In the genomic region with DNA sequence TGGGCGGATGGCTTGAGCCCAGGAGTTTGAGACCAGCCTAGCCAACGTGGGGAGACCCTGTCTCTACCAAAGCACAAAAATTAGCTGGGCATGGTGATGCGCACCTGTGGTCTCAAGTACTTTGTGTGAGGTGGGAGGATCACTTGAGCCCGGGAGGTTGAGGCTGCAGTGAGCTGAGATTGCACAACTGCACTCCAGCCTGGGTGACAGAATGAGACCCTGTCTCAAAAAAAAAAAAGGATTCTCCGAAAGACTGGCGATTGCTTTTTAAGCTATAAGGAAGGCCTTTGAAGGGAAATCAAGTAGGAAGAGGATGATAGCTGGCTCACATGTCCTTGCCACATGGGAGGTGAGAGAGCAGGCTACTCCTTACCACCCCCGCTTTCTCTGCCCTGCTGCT, we compare ENCODE assay signal across 34 cellular contexts. TPM values are rescaled to one million over a fixed set of nuclear protein-coding genes. Genes with fewer than 3 reads are reported as not detected.
"Had no signal": no experiment of that assay in that cellular context is flagged by ENCODE, and none has a peak within 500 bp of the region (broad histone marks: within the 10 kb centered on the region; RNA-seq: fewer than 3 reads in every experiment).

No MANE protein-coding gene starts in this region.

- H3K4me3 Mint-ChIP-seq: activated B cell treated with CpG ODN at 0.5 μM for 24 hours; activated CD4-positive, alpha-beta memory T cell treated with anti-CD3 and anti-CD28 coated beads for 36 hours; activated CD8-positive, alpha-beta memory T cell treated with anti-CD3 and anti-CD28 coated beads, Interleukin-2, amount 10 ng/mL, durations not matched to agents 7 days and 5 days; activated naive CD4-positive, alpha-beta T cell treated with anti-CD3 and anti-CD28 coated beads, Interleukin-2, amount 50 U/mL, for 24 hours; activated naive CD8-positive, alpha-beta T cell treated with anti-CD3 and anti-CD28 coated beads, Interleukin-2, amount 10 ng/mL, durations not matched to agents 7 days and 5 days; activated T-cell treated with anti-CD3 and anti-CD28 coated beads, Interleukin-2, amount 50 U/mL, for 72 hours; activated T-helper 17 cell treated with anti-CD3 and anti-CD28 coated beads, Interleukin-2, amount 50 U/mL, for 72 hours; central memory CD8-positive, alpha-beta T cell; T-helper 1 cell treated with Interleukin-12 subunit alpha and Interleukin-12 subunit beta and Interleukin-4 antibody, amounts not matched to agents 30 μg/mL and 1 μg/mL, for 36 hours; T-helper 2 cell treated with Interferon-gamma antibody and Interleukin-4, amounts not matched to agents 5 μg/mL and 100 μg/mL, for 36 hours had no signal

- H3K9me3 ChIP-seq: ascending aorta, SJCRH30 had no signal

- ATAC-seq: activated CD8-positive, alpha-beta memory T cell treated with anti-CD3 and anti-CD28 coated beads, Interleukin-2, amount 10 ng/mL, durations not matched to agents 7 days and 5 days; activated T-cell treated with anti-CD3 and anti-CD28 coated beads, Interleukin-2, amount 50 U/mL, for 72 hours; activated T-helper 17 cell treated with anti-CD3 and anti-CD28 coated beads, Interleukin-2, amount 50 U/mL, for 72 hours; Panc1 had no signal

- H3K27ac ChIP-seq: ascending aorta, cardiac muscle cell, SJCRH30, SK-N-MC had no signal

- H3K27ac Mint-ChIP-seq: activated B cell treated with CpG ODN at 0.5 μM for 24 hours; activated CD4-positive, alpha-beta memory T cell treated with anti-CD3 and anti-CD28 coated beads for 36 hours; activated CD8-positive, alpha-beta memory T cell treated with anti-CD3 and anti-CD28 coated beads, Interleukin-2, amount 10 ng/mL, durations not matched to agents 7 days and 5 days; activated naive CD4-positive, alpha-beta T cell treated with anti-CD3 and anti-CD28 coated beads, Interleukin-2, amount 50 U/mL, for 24 hours; activated naive CD8-positive, alpha-beta T cell treated with anti-CD3 and anti-CD28 coated beads, Interleukin-2, amount 10 ng/mL, durations not matched to agents 7 days and 5 days; activated T-cell treated with anti-CD3 and anti-CD28 coated beads, Interleukin-2, amount 50 U/mL, for 72 hours; activated T-helper 17 cell treated with anti-CD3 and anti-CD28 coated beads, Interleukin-2, amount 50 U/mL, for 72 hours; T-helper 1 cell treated with Interleukin-12 subunit alpha and Interleukin-12 subunit beta and Interleukin-4 antibody, amounts not matched to agents 30 μg/mL and 1 μg/mL, for 36 hours; T-helper 2 cell treated with Interferon-gamma antibody and Interleukin-4, amounts not matched to agents 5 μg/mL and 100 μg/mL, for 36 hours had no signal

- H3K4me1 ChIP-seq: SJCRH30 had no signal

- H3K36me3 ChIP-seq: ascending aorta, SJCRH30 had no signal

- H3K27me3 Mint-ChIP-seq: activated B cell treated with CpG ODN at 0.5 μM for 24 hours; activated CD4-positive, alpha-beta memory T cell treated with anti-CD3 and anti-CD28 coated beads for 36 hours; activated CD8-positive, alpha-beta memory T cell treated with anti-CD3 and anti-CD28 coated beads, Interleukin-2, amount 10 ng/mL, durations not matched to agents 7 days and 5 days; activated naive CD4-positive, alpha-beta T cell treated with anti-CD3 and anti-CD28 coated beads, Interleukin-2, amount 50 U/mL, for 24 hours; activated naive CD8-positive, alpha-beta T cell treated with anti-CD3 and anti-CD28 coated beads, Interleukin-2, amount 10 ng/mL, durations not matched to agents 7 days and 5 days; activated T-helper 17 cell treated with anti-CD3 and anti-CD28 coated beads, Interleukin-2, amount 50 U/mL, for 72 hours; central memory CD8-positive, alpha-beta T cell had no signal

- H3K4me3 ChIP-seq: ascending aorta, cardiac muscle cell, SJCRH30, SK-N-MC had no signal

- FAIRE-seq: TTC549 had no signal

- H3K27me3 ChIP-seq: ascending aorta, cardiac muscle cell, SJCRH30 had no signal

- DNase-seq: activated B cell treated with CpG ODN at 0.5 μM for 24 hours; activated CD4-positive, alpha-beta memory T cell treated with anti-CD3 and anti-CD28 coated beads for 36 hours; activated CD4-positive, alpha-beta T cell treated with anti-CD3 and anti-CD28 coated beads for 4 hours; activated CD4-positive, alpha-beta T cell treated with anti-CD3 and anti-CD28 coated beads, Interleukin-2, amount 50 U/mL, for 1 hour; activated CD4-positive, CD25-positive, alpha-beta regulatory T cell treated with anti-CD3 and anti-CD28 coated beads, Interleukin-2, amount 50 U/mL, for 72 hours; activated CD8-positive, alpha-beta memory T cell treated with anti-CD3 and anti-CD28 coated beads, Interleukin-2, amount 10 ng/mL, durations not matched to agents 7 days and 5 days; activated effector memory CD4-positive, alpha-beta T cell treated with anti-CD3 and anti-CD28 coated beads, Interleukin-2, amount 50 U/mL, for 16 hours; activated naive CD4-positive, alpha-beta T cell treated with Interleukin-2 at 50 U/mL for 16 hours; activated naive CD8-positive, alpha-beta T cell treated with anti-CD3 and anti-CD28 coated beads, Interleukin-2, amount 10 ng/mL, durations not matched to agents 7 days and 5 days; activated T-cell treated with anti-CD3 and anti-CD28 coated beads, Interleukin-2, amount 50 U/mL, for 1 hour; activated T-cell treated with anti-CD3 and anti-CD28 coated beads, Interleukin-2, amount 50 U/mL, for 72 hours; amygdala; Karpas-422; KBM-7; NCI-H1105; NCI-H1417 treated with DMSO at 0.1 percent for 48 hours; NCI-H1930; NCI-H2081 treated with DMSO at 0.1 percent for 48 hours; NCI-H345; NCI-H524 treated with DMSO at 0.1 percent for 48 hours; SHP77; SJCRH30 had no signal

- H3K9me3 Mint-ChIP-seq: activated B cell treated with CpG ODN at 0.5 μM for 24 hours; activated CD4-positive, alpha-beta memory T cell treated with anti-CD3 and anti-CD28 coated beads for 36 hours; activated naive CD4-positive, alpha-beta T cell treated with anti-CD3 and anti-CD28 coated beads, Interleukin-2, amount 50 U/mL, for 24 hours; activated naive CD8-positive, alpha-beta T cell treated with anti-CD3 and anti-CD28 coated beads, Interleukin-2, amount 10 ng/mL, durations not matched to agents 7 days and 5 days; activated T-cell treated with anti-CD3 and anti-CD28 coated beads, Interleukin-2, amount 50 U/mL, for 72 hours; activated T-helper 17 cell treated with anti-CD3 and anti-CD28 coated beads, Interleukin-2, amount 50 U/mL, for 72 hours; central memory CD8-positive, alpha-beta T cell; T-helper 1 cell treated with Interleukin-12 subunit alpha and Interleukin-12 subunit beta and Interleukin-4 antibody, amounts not matched to agents 30 μg/mL and 1 μg/mL, for 36 hours; T-helper 2 cell treated with Interferon-gamma antibody and Interleukin-4, amounts not matched to agents 5 μg/mL and 100 μg/mL, for 36 hours had no signal

RNA-seq across cellular contexts. Expression of gene PROK1, which starts 39.8 kb away (rescaled TPM):
- total RNA-seq: activated B cell treated with CpG ODN at 0.5 μM for 24 hours; activated CD4-positive, alpha-beta memory T cell treated with anti-CD3 and anti-CD28 coated beads for 36 hours; activated CD8-positive, alpha-beta memory T cell treated with anti-CD3 and anti-CD28 coated beads, Interleukin-2, amount 10 ng/mL, durations not matched to agents 7 days and 5 days; activated naive CD8-positive, alpha-beta T cell treated with anti-CD3 and anti-CD28 coated beads, Interleukin-2, amount 10 ng/mL, durations not matched to agents 7 days and 5 days; activated T-helper 17 cell treated with anti-CD3 and anti-CD28 coated beads, Interleukin-2, amount 50 U/mL, for 72 hours; ascending aorta; MCF 10A; NCI-H460; SJCRH30 had no signal
- polyA plus RNA-seq: cardiac muscle cell had no signal
